Comparison of ENCODE assay signal across 2 cellular contexts in the genomic region with DNA sequence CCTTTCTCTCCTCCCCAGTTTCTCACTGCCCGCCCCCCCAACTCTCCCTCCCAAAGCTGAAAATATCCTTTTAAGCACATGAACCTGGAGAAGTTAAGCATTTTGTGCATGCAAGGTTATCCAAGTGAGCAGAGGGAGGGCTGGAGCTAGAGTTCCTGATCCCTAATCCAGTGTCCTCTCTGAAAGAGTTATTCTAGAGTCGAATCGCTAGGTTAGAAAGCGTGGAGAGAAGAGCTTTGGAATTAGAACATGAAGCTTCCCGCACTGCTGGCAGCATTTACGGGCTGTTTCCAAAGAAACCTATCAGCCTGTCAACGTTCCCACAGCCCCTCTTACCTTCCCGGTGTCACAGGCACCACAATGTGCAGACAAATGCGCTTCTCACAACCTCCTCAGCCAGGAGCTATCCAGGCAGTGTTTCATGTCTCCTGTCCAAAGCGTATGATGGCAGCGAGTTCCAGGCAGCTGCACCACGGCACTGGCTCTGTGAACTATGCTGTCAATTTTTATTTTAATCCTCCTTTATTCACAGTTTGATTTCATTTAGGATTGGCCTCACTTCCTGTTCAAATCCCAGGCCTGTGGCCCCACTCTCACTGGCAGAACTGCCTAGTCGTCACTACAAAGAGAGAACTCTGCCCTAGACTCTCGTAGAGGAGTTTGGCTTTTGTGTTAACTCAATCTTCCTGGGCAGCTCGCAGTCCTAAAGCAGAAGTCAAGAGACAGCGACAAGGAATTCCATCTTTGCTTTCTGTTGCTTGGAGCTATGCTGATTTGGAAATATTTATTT.
TF ChIP-seq lines count a peak whose summit lies in the region.

No MANE protein-coding gene starts in this region.

TF ChIP-seq in GM23338, 12 proteins besides CTCF, POLR2A, EP300 and RAD21 (continues in another document):
- no peak for TF ChIP-seq ETS1 (IDR thresholded peaks at IDR 0.05)
- TF ChIP-seq ZNF114 (CRISPR knock-in tag; IDR thresholded peaks at IDR 0.05): no peak
- no peak for TF ChIP-seq ZNF331 (CRISPR knock-in tag; IDR thresholded peaks at IDR 0.05; ENCODE audit: low read depth)
- TF ChIP-seq REST (IDR thresholded peaks at IDR 0.05; ENCODE audit: unreplicated experiment): no peak
- TF ChIP-seq EZH2phosphoT487 (IDR thresholded peaks at IDR 0.05; ENCODE audit: unreplicated experiment): no peak
- TF ChIP-seq STAT1 (IDR thresholded peaks at IDR 0.05; ENCODE audit: unreplicated experiment): no peak
- no peak for TF ChIP-seq JUNB (IDR thresholded peaks at IDR 0.05; ENCODE audit: unreplicated experiment)
- TF ChIP-seq EZH2 (IDR thresholded peaks at IDR 0.05; ENCODE audit: low read depth, unreplicated experiment): no peak
- no peak for TF ChIP-seq POLR2AphosphoS5 (IDR thresholded peaks at IDR 0.05; ENCODE audit: low read depth)
- TF ChIP-seq CREB1 (CRISPR knock-in tag; IDR thresholded peaks at IDR 0.05; ENCODE audit: low read depth): no peak
- no peak for TF ChIP-seq NANOG (IDR thresholded peaks at IDR 0.05; ENCODE audit: borderline replicate concordance)

TF ChIP-seq in SK-N-SH, 30 proteins besides CTCF, POLR2A, EP300 and RAD21:
- TF ChIP-seq MXI1 (IDR thresholded peaks at IDR 0.05; ENCODE audit: low read depth, low read length) (no peak), PBX3 (IDR thresholded peaks at IDR 0.05) (no peak), GATA2 (CRISPR knock-in tag; IDR thresholded peaks at IDR 0.05) (no peak), SMC3 (IDR thresholded peaks at IDR 0.05; ENCODE audit: low read depth, low read length) (no peak), YY1 (IDR thresholded peaks at IDR 0.05; ENCODE audit: low read depth) (no peak)
